26 cellular contexts compared by ENCODE assay signal in genomic region chr14:83384253-83384652, GRCh38.
"Had no signal": no experiment of that assay in that cellular context is flagged by ENCODE, and none has a peak within 500 bp of the region (broad histone marks: within the 10 kb centered on the region; RNA-seq: fewer than 3 reads in every experiment).

No MANE protein-coding gene starts in this region.

- H3K4me2 ChIP-seq: smooth muscle cell had no signal

- DNase-seq: immature natural killer cell; kidney; left colon; left lung; lower lobe of right lung; mammary epithelial cell; mesenchymal stem cell; naive B cell; ovary; right lobe of liver; stimulated activated CD4-positive, alpha-beta T cell treated with anti-CD3 and anti-CD28 coated beads, Interleukin-1b, Interleukin-23, amount 100 ng/mL, for 48 hours; stimulated activated CD4-positive, alpha-beta T cell treated with anti-CD3 and anti-CD28 coated beads, Interleukin-2, amount 100 ng/mL, for 48 hours; stimulated activated CD4-positive, alpha-beta T cell treated with anti-CD3 and anti-CD28 coated beads, Interleukin-4, amount 100 ng/mL, for 4 hours; stimulated activated CD8-positive, alpha-beta memory T cell treated with anti-CD3 and anti-CD28 coated beads, Interleukin-4, amount 100 ng/mL, for 48 hours; stimulated activated naive CD4-positive, alpha-beta T cell treated with Interleukin-2 at 50 U/mL for 16 hours; stimulated activated naive CD8-positive, alpha-beta T cell treated with anti-CD3 and anti-CD28 coated beads, Interleukin-15, amount 100 ng/mL, for 72 hours; substantia nigra; uterus had no signal

- H3K27ac ChIP-seq: left lung, lower lobe of right lung, ovary, right atrium auricular region, right lobe of liver, tibial nerve, uterus had no signal

- ATAC-seq: left colon; left lung; lower lobe of right lung; natural killer cell treated with Interleukin-12 subunit alpha and Interleukin-12 subunit beta and Interleukin-15 and Interleukin-18, amount 100 ng/mL, for 72 hours; right lobe of liver; stimulated activated memory B cell treated with anti-CD40 and anti-IgM and Interleukin-4, amounts not matched to agents 10 μg/mL and 1 μg/mL and 100 μg/mL, for 72 hours; stimulated activated naive CD8-positive, alpha-beta T cell treated with anti-CD3 and anti-CD28 coated beads, Interleukin-15, amount 100 ng/mL, for 72 hours had no signal

- H3K27me3 ChIP-seq: left lung, ovary, right atrium auricular region, right lobe of liver, tibial nerve, uterus had no signal

- H3K9me3 ChIP-seq: lower lobe of right lung, ovary, right lobe of liver, tibial nerve, uterus had no signal

- FAIRE-seq: islet of Langerhans, kidney had no signal

- H3K27ac Mint-ChIP-seq: immature natural killer cell; naive B cell; natural killer cell treated with Interleukin-12 subunit alpha and Interleukin-12 subunit beta and Interleukin-15 and Interleukin-18, amount 100 ng/mL, for 72 hours; progenitor cell of endocrine pancreas; stimulated activated memory B cell treated with anti-CD40 and anti-IgM and Interleukin-4, amounts not matched to agents 10 μg/mL and 1 μg/mL and 100 μg/mL, for 72 hours; stimulated activated naive CD8-positive, alpha-beta T cell treated with anti-CD3 and anti-CD28 coated beads, Interleukin-15, amount 100 ng/mL, for 72 hours; type B pancreatic cell had no signal

- H3K4me1 ChIP-seq: left lung, lower lobe of right lung, right atrium auricular region, right lobe of liver, uterus had no signal

- H3K4me3 Mint-ChIP-seq: immature natural killer cell; naive B cell; natural killer cell treated with Interleukin-12 subunit alpha and Interleukin-12 subunit beta and Interleukin-15 and Interleukin-18, amount 100 ng/mL, for 72 hours; stimulated activated memory B cell treated with anti-CD40 and anti-IgM and Interleukin-4, amounts not matched to agents 10 μg/mL and 1 μg/mL and 100 μg/mL, for 72 hours; stimulated activated naive CD8-positive, alpha-beta T cell treated with anti-CD3 and anti-CD28 coated beads, Interleukin-15, amount 100 ng/mL, for 72 hours; type B pancreatic cell had no signal

- H3K4me3 ChIP-seq: left lung, lower lobe of right lung, ovary, right atrium auricular region, right lobe of liver, smooth muscle cell, tibial nerve, uterus had no signal

- H3K27me3 Mint-ChIP-seq: naive B cell; natural killer cell treated with Interleukin-12 subunit alpha and Interleukin-12 subunit beta and Interleukin-15 and Interleukin-18, amount 100 ng/mL, for 72 hours; progenitor cell of endocrine pancreas; stimulated activated memory B cell treated with anti-CD40 and anti-IgM and Interleukin-4, amounts not matched to agents 10 μg/mL and 1 μg/mL and 100 μg/mL, for 72 hours; stimulated activated naive CD8-positive, alpha-beta T cell treated with anti-CD3 and anti-CD28 coated beads, Interleukin-15, amount 100 ng/mL, for 72 hours; type B pancreatic cell had no signal

- H3K36me3 ChIP-seq: left lung, lower lobe of right lung, ovary, right atrium auricular region, right lobe of liver, tibial nerve, uterus had no signal

- H3K4me1 Mint-ChIP-seq: immature natural killer cell; naive B cell; stimulated activated memory B cell treated with anti-CD40 and anti-IgM and Interleukin-4, amounts not matched to agents 10 μg/mL and 1 μg/mL and 100 μg/mL, for 72 hours; stimulated activated naive CD8-positive, alpha-beta T cell treated with anti-CD3 and anti-CD28 coated beads, Interleukin-15, amount 100 ng/mL, for 72 hours had no signal

- H3K36me3 Mint-ChIP-seq: naive B cell; stimulated activated memory B cell treated with anti-CD40 and anti-IgM and Interleukin-4, amounts not matched to agents 10 μg/mL and 1 μg/mL and 100 μg/mL, for 72 hours; type B pancreatic cell had no signal
